Comparison of ENCODE assay signal across 7 cellular contexts in the genomic region with DNA sequence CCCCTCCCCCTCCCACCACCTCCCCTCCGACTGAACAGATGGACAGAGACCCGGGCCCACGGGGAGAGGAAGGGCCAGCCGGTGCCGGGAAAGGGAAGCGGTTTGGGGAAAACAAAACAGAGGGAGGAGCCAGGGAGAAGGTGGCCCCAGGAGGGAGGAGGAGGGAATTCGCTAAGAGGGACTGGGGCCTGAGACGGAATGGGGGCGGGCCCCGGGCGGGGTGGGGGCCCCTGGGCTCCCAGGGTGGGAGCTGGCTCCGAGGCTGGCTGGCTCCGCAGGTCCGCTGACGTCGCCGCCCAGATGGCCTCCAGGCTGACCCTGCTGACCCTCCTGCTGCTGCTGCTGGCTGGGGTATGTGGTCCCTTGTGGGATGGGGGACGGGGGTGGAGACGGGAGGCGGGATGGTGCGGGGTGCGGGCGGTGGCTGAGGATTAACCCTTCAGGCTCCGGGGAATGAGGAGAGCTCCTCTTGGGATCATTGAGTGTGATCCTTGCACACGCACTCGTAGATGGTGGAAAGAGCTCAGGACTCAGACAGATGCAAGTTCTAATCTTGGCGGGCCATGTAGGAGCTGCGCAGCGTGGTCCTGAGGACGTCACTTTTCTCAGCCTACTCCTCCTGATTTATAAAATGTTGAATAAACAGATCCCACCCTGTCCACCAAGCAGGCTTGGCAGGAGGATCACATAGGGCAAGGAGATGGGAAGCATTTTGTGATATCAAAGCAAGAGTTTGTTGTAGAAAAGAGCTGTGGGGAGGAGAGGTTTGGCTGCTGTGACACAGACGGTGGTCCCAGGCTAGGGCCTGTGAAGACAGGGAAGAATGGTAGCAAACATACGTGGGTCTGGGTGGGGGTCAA. TPM values are rescaled to one million over a fixed set of nuclear protein-coding genes. Genes with fewer than 3 reads are reported as not detected.
DNase-seq lines count a peak whose midpoint lies in the region; ATAC-seq and TF ChIP-seq lines count a peak whose summit lies in the region.

No MANE protein-coding gene starts in this region.

- no peaks in the 10 kb centered on the region for H3K79me2 ChIP-seq in mesendoderm (ENCODE audit: control insufficient read depth, insufficient read depth, low read length)

- H3K36me3 ChIP-seq in mesendoderm (ENCODE audit: control insufficient read depth, insufficient read depth, low read length) (no peaks in the 10 kb centered on the region), transverse colon (no peaks in the 10 kb centered on the region)

- peak overlapping the region; percentile 90 for H3K56ac ChIP-seq in mesendoderm (ENCODE audit: low read length)

- no peak for TF ChIP-seq POLR2A in transverse colon (IDR thresholded peaks at IDR 0.05)

- H3K4ac ChIP-seq in mesendoderm (ENCODE audit: low read depth, low read length) = peak overlapping the region; percentile 6

- peak overlapping the region; percentile 18 for H2BK120ac ChIP-seq in mesendoderm (ENCODE audit: low read depth, low read length)

- peak overlapping the region; percentile 61 for H3K4me2 ChIP-seq in mesendoderm (ENCODE audit: low read length)

- peak overlapping the region; percentile 93 for H3K18ac ChIP-seq in mesendoderm (ENCODE audit: low read length)

- H3K4me3 ChIP-seq in mesendoderm (ENCODE audit: low read length) (peak overlapping the region; percentile 30), transverse colon (peak overlapping the region; percentile 30 to 55 (median 36))

- no peak for TF ChIP-seq EP300 in transverse colon (IDR thresholded peaks at IDR 0.05; ENCODE audit: low read depth)

- no peaks in the 10 kb centered on the region for H3K27me3 ChIP-seq in mesendoderm (ENCODE audit: insufficient read depth, low read length, poor library complexity)
- peaks cover 9% of the 10 kb centered on the region for H3K27me3 ChIP-seq in transverse colon

- no peak overlapping the region for H4K5ac ChIP-seq in mesendoderm (ENCODE audit: low read length)

- no peak for TF ChIP-seq CTCF in transverse colon (IDR thresholded peaks at IDR 0.05)

- no peak overlapping the region for H3K23ac ChIP-seq in mesendoderm (ENCODE audit: low read length)

- H3K4me1 ChIP-seq in mesendoderm (ENCODE audit: control insufficient read depth, low read depth, low read length) = peaks cover 10% of the 10 kb centered on the region
- peaks cover 0 to 16% (median 0%) of the 10 kb centered on the region in 4 donors for H3K4me1 ChIP-seq in transverse colon

- no CpG with 5 or more reads among the region's 32 CpGs for WGBS in mesendoderm (ENCODE audit: extremely low coverage, insufficient coverage, low lambda C conversion rate)
- WGBS in transverse colon (ENCODE audit: low coverage in 1 of 2), 2 donors = 6 to 7% methylated on average over 8 to 31 of the region's 32 CpGs

- H3K27ac ChIP-seq in mesendoderm (ENCODE audit: low read depth, low read length) (no peak overlapping the region), transverse colon (peak overlapping the region; percentile 77 to 91 (median 86))

- in situ Hi-C loops in transverse colon (cut with MboI; ENCODE audit: low pct_ligation_motif_present in 1 of 4, low pct_unique_long_range_greater_than_20kb in 1 of 4, low sequenced_read_pairs in 3 of 4) = no loop called here

- ATAC-seq in GM19023 (IDR thresholded peaks at IDR 0.05; ENCODE audit: unreplicated experiment) = no peak
- no peak for ATAC-seq in GM19035 (IDR thresholded peaks at IDR 0.05; ENCODE audit: unreplicated experiment)

- DNase-seq in NCI-H2227 (lab: John Stamatoyannopoulos, UW; ENCODE audit: unreplicated experiment) (peak; percentile 73), epidermal melanocyte (ENCODE audit: insufficient read length, low spot score) (peak; percentile 43), mesendoderm (peak; percentile 92), transverse colon (peak; percentile 62)
- DNase-seq in activated naive CD4-positive, alpha-beta T cell (lab: John Stamatoyannopoulos, UW) = no peak

- H2BK5ac ChIP-seq in mesendoderm (ENCODE audit: low read length) = no peak overlapping the region

- peak overlapping the region; percentile 11 for H2AK5ac ChIP-seq in mesendoderm (ENCODE audit: low read length)

- H3K9me3 ChIP-seq in transverse colon = no peaks in the 10 kb centered on the region

- H3K9ac ChIP-seq in mesendoderm (ENCODE audit: low read length) = peak overlapping the region; percentile 71

- intact Hi-C loops in transverse colon (cut with DNase I; ENCODE audit: low total_unique reads) = no loop called here

- no peak overlapping the region for H2BK15ac ChIP-seq in mesendoderm (replicated peaks; ENCODE audit: low read depth)

- no peak overlapping the region for H4K8ac ChIP-seq in mesendoderm (ENCODE audit: low read depth, low read length)

- H3K79me1 ChIP-seq in mesendoderm (ENCODE audit: low read length) = no peaks in the 10 kb centered on the region

RNA-seq across cellular contexts. Expression of a gene that starts 0.7 kb away (rescaled TPM):
- 30.5 TPM for polyA plus RNA-seq in mesendoderm (2013, experiment 1 of 2)
- polyA plus RNA-seq in mesendoderm (2013, experiment 2 of 2) = 30.5 TPM
- 100 to 1,000 TPM in 2 of 4 donors, 10 to 100 TPM in 2; 65.7 to 143 (median 102) TPM for total RNA-seq in transverse colon

RNA-seq across cellular contexts. Expression of a gene that starts 30.7 kb away (rescaled TPM):
- 23.5 TPM for polyA plus RNA-seq in mesendoderm (2013, experiment 1 of 2)
- polyA plus RNA-seq in mesendoderm (2013, experiment 2 of 2) = 23.8 TPM
- total RNA-seq in transverse colon = 10 to 100 TPM; 15.3 to 24.3 (median 20.6) TPM

RNA-seq across cellular contexts. Expression of a gene that starts 51.5 kb away (rescaled TPM):
- polyA plus RNA-seq in mesendoderm (2013, experiment 1 of 2) = 0.01 TPM
- not detected for polyA plus RNA-seq in mesendoderm (2013, experiment 2 of 2)
- under 1 TPM in 2 of 4 donors, not detected in 2; 0.68 to 0.95 TPM for total RNA-seq in transverse colon

RNA-seq across cellular contexts. Expression of a gene that starts 59.4 kb away (rescaled TPM):
- polyA plus RNA-seq in mesendoderm (2013, experiment 1 of 2) = 17.4 TPM
- polyA plus RNA-seq in mesendoderm (2013, experiment 2 of 2) = 16.2 TPM
- 10 to 100 TPM in 2 of 4 donors, 1 to 10 TPM in 1, not detected in 1; 10.0 to 24.7 (median 11.6) TPM for total RNA-seq in transverse colon

Comparison
In these comparisons a context has a peak if more than half of its experiments do, and no peak if none do; other contexts are left out.
1. DNase-seq: peak in NCI-H2227 (single experiment), epidermal melanocyte (single experiment), mesendoderm (single experiment) and transverse colon (single experiment); none in activated naive CD4-positive, alpha-beta T cell (0 of 4).